8 cellular contexts compared by ENCODE assay signal in genomic region chr7:134514663-134515062, GRCh38. TPM values are rescaled to one million over a fixed set of nuclear protein-coding genes. Genes with fewer than 3 reads are reported as not detected.
DNase-seq lines count a peak whose midpoint lies in the region; ATAC-seq and TF ChIP-seq lines count a peak whose summit lies in the region.

No MANE protein-coding gene starts in this region.

- peak; percentile 15 for DNase-seq in activated CD4-positive, alpha-beta T cell treated with anti-CD3 and anti-CD28 coated beads for 36 hours
- no peak for DNase-seq in activated CD4-positive, alpha-beta T cell treated with anti-CD3 and anti-CD28 coated beads for 1 hour
- DNase-seq in HAP-1 (ENCODE audit: low spot score in 2 of 2) = peak; percentile 53 to 63
- DNase-seq in NCI-H1694 treated with DMSO at 0.1 percent for 48 hours (lab: John Stamatoyannopoulos, UW) = peak; percentile 69
- DNase-seq in SW480 (ENCODE audit: low spot score) = peak; percentile 71
- peak; percentile 65 for DNase-seq in fibroblast of gingiva (ENCODE audit: low read depth)
- DNase-seq in natural killer cell = no peak
- DNase-seq in T-helper 9 cell = no peak

- CTCF ChIA-PET in activated CD4-positive, alpha-beta T cell treated with anti-CD3 and anti-CD28 coated beads for 36 hours (lab: Charles Lee) = interaction anchor here (0.6 to 2.6 kb wide), 26 partner anchors 8 to 1518 kb away, joined by 3 to 25 read pairs (median 4); partner anchors contain the start of gene AKR1B15

- H3K27me3 Mint-ChIP-seq in activated CD4-positive, alpha-beta T cell treated with anti-CD3 and anti-CD28 coated beads for 36 hours = peaks cover 5% of the 10 kb centered on the region
- peaks cover 12 to 13% of the 10 kb centered on the region in 2 donors for H3K27me3 Mint-ChIP-seq in natural killer cell (ENCODE audit: low read depth in 2 of 2)

- peaks cover 10% of the 10 kb centered on the region for H3K4me1 Mint-ChIP-seq in activated CD4-positive, alpha-beta T cell treated with anti-CD3 and anti-CD28 coated beads for 36 hours
- peaks cover 0 to 5% of the 10 kb centered on the region in 2 donors for H3K4me1 Mint-ChIP-seq in natural killer cell

- H3K27me3 ChIP-seq in HAP-1 (ENCODE audit: low read depth) = no peaks in the 10 kb centered on the region; the same call in 1 of the 2 replicates

- in situ Hi-C loops in HAP-1 (cut with MboI; ENCODE audit: low sequenced_read_pairs) = loop anchor here (10.0 kb wide), 2 partner anchors 80 to 100 kb away; no protein-coding TSS in a partner anchor

- H3K36me3 Mint-ChIP-seq in activated CD4-positive, alpha-beta T cell treated with anti-CD3 and anti-CD28 coated beads for 36 hours (ENCODE audit: low read depth) = no peaks in the 10 kb centered on the region
- H3K36me3 Mint-ChIP-seq in natural killer cell = no peaks in the 10 kb centered on the region

- H3K9me3 ChIP-seq in HAP-1 = no peaks in the 10 kb centered on the region

- no peak overlapping the region for H3K4me3 Mint-ChIP-seq in activated CD4-positive, alpha-beta T cell treated with anti-CD3 and anti-CD28 coated beads for 36 hours
- H3K4me3 Mint-ChIP-seq in natural killer cell = no peak overlapping the region

- no peaks in the 10 kb centered on the region for H3K4me1 ChIP-seq in HAP-1

- no peaks in the 10 kb centered on the region for H3K9me3 Mint-ChIP-seq in activated CD4-positive, alpha-beta T cell treated with anti-CD3 and anti-CD28 coated beads for 36 hours (ENCODE audit: low read depth)
- no peaks in the 10 kb centered on the region for H3K9me3 Mint-ChIP-seq in natural killer cell

- no peaks in the 10 kb centered on the region for H3K36me3 ChIP-seq in HAP-1 (replicated peaks)

- peak; percentile 92 for TF ChIP-seq CTCF in natural killer cell (IDR thresholded peaks at IDR 0.05)

- peak; percentile 77 for ATAC-seq in activated CD4-positive, alpha-beta T cell treated with anti-CD3 and anti-CD28 coated beads for 36 hours
- ATAC-seq in natural killer cell = peak; percentile 67 to 87 (median 77)

- no peak overlapping the region for H3K27ac Mint-ChIP-seq in activated CD4-positive, alpha-beta T cell treated with anti-CD3 and anti-CD28 coated beads for 36 hours
- no peak overlapping the region for H3K27ac Mint-ChIP-seq in natural killer cell

- no peak overlapping the region for H3K4me3 ChIP-seq in HAP-1

- intact Hi-C loops in activated CD4-positive, alpha-beta T cell treated with anti-CD3 and anti-CD28 coated beads for 36 hours (cut with DNase I, micrococcal nuclease) = loop anchor here (1.0 to 5.0 kb wide), 4 partner anchors 33 to 438 kb away; partner anchors contain the start of gene AKR1B1 (in 1 of the 2)
- intact Hi-C loops in natural killer cell (cut with micrococcal nuclease) = loop anchor here (1.0 kb wide), 2 partner anchors 82 to 92 kb away; no protein-coding TSS in a partner anchor

- POLR2A ChIA-PET in activated CD4-positive, alpha-beta T cell treated with anti-CD3 and anti-CD28 coated beads for 36 hours (lab: Charles Lee) = interaction anchor here (0.6 to 1.0 kb wide), 2 partner anchors 33 to 34 kb away, joined by 3 to 5 read pairs; no protein-coding TSS in a partner anchor

RNA-seq across cellular contexts. Expression of gene AKR1B10, which starts 12.7 kb away (rescaled TPM):
- not detected for total RNA-seq in activated CD4-positive, alpha-beta T cell treated with anti-CD3 and anti-CD28 coated beads for 36 hours
- not detected for total RNA-seq in natural killer cell

RNA-seq across cellular contexts. Expression of gene AKR1B15, which starts 34.2 kb away (rescaled TPM):
- total RNA-seq in activated CD4-positive, alpha-beta T cell treated with anti-CD3 and anti-CD28 coated beads for 36 hours = not detected
- not detected for total RNA-seq in natural killer cell

RNA-seq across cellular contexts. Expression of gene AKR1B1, which starts 55.8 kb away (rescaled TPM):
- 100 to 1,000 TPM in 1 of 2 experiments, 10 to 100 TPM in 1; 88.1 to 120 TPM for total RNA-seq in activated CD4-positive, alpha-beta T cell treated with anti-CD3 and anti-CD28 coated beads for 36 hours
- total RNA-seq in natural killer cell = 100 to 1,000 TPM in 1 of 3 donors, 10 to 100 TPM in 2; 68.4 to 106 (median 85.1) TPM

Comparison
In these comparisons a context has a peak if more than half of its experiments do, and no peak if none do; other contexts are left out.
1. DNase-seq: peak in activated CD4-positive, alpha-beta T cell treated with anti-CD3 and anti-CD28 coated beads for 36 hours (single experiment), HAP-1 (2 of 2), NCI-H1694 treated with DMSO at 0.1 percent for 48 hours (single experiment), SW480 (single experiment) and fibroblast of gingiva (single experiment); none in activated CD4-positive, alpha-beta T cell treated with anti-CD3 and anti-CD28 coated beads for 1 hour (single experiment), natural killer cell (single experiment) and T-helper 9 cell (single experiment).